Comparison of ENCODE assay signal across 8 cellular contexts in the genomic region with DNA sequence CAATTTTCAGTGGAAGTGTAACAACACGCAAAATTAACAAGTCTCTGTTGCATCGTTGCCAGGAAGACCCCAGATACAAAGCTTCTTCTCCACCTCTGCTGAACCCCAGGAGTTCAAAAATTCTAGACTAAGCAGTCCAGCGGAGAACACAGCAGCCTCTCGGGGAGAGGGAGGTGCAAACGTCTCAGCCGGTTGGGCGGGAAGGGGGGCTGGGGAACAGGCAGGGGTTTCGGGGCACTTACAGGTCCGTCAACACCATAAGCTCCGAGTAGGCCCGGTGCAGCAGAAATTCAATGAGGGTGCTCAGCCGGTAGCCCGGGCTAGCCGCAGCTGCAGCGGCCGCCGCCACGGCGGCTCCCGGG. TPM values are rescaled to one million over a fixed set of nuclear protein-coding genes. Genes with fewer than 3 reads are reported as not detected.
A peak's percentile ranks its signal among the peaks of the same experiment; 100 is the strongest.
DNase-seq lines count a peak whose midpoint lies in the region; ATAC-seq, FAIRE-seq and TF ChIP-seq lines count a peak whose summit lies in the region.

No MANE protein-coding gene starts in this region.

- no peaks in the 10 kb centered on the region for H3K9me3 ChIP-seq in DOHH2 (ENCODE audit: control insufficient read depth, insufficient read depth, low read length)
- H3K9me3 ChIP-seq in esophagus squamous epithelium: no peaks in the 10 kb centered on the region
- no peaks in the 10 kb centered on the region for H3K9me3 ChIP-seq in neuron (ENCODE audit: low read length)

- H3K79me2 ChIP-seq in DOHH2 (ENCODE audit: control insufficient read depth, low read length): peaks cover 52% of the 10 kb centered on the region

- peak overlapping the region; percentile 79 for H3K4me2 ChIP-seq in DOHH2 (ENCODE audit: low read length)

- H3K4me1 Mint-ChIP-seq in activated CD4-positive, alpha-beta T cell treated with anti-CD3 and anti-CD28 coated beads, Interleukin-2, amount 10 ng/mL, durations not matched to agents 24 days and 14 days: peaks cover 25% of the 10 kb centered on the region

- H3K36me3 Mint-ChIP-seq in activated CD4-positive, alpha-beta T cell treated with anti-CD3 and anti-CD28 coated beads, Interleukin-2, amount 10 ng/mL, durations not matched to agents 24 days and 14 days (ENCODE audit: low read depth): peaks cover 14% of the 10 kb centered on the region

- no peaks in the 10 kb centered on the region for H4K20me1 ChIP-seq in DOHH2 (ENCODE audit: control insufficient read depth, insufficient read depth, low read depth, low read length)

- ATAC-seq in HG03439 (IDR thresholded peaks at IDR 0.05; ENCODE audit: unreplicated experiment) (peak; percentile 3), GM18520 (IDR thresholded peaks at IDR 0.05; ENCODE audit: unreplicated experiment) (no peak), GM21447 (IDR thresholded peaks at IDR 0.05; ENCODE audit: unreplicated experiment) (no peak)

- no peaks in the 10 kb centered on the region for H3F3A ChIP-seq in DOHH2 (ENCODE audit: control insufficient read depth, insufficient read depth)

- 0% methylated on average over 3 to 5 of the region's 20 CpGs for WGBS in esophagus squamous epithelium, 2 donors

- H3K4me1 ChIP-seq in DOHH2 (ENCODE audit: control insufficient read depth, low read length) (peaks cover 25% of the 10 kb centered on the region), esophagus squamous epithelium (peaks cover 0 to 40% (median 3%) of the 10 kb centered on the region in 3 donors), neuron (ENCODE audit: insufficient read depth, low read length) (peaks cover 6% of the 10 kb centered on the region)

- H3K4me3 ChIP-seq in DOHH2 (ENCODE audit: low read length): peak overlapping the region; percentile 79
- H3K4me3 ChIP-seq in esophagus squamous epithelium: peak overlapping the region; percentile 74 to 89 (median 80)
- peak overlapping the region; percentile 83 for H3K4me3 ChIP-seq in neuron (ENCODE audit: low read length)

- H3K9me3 Mint-ChIP-seq in activated CD4-positive, alpha-beta T cell treated with anti-CD3 and anti-CD28 coated beads, Interleukin-2, amount 10 ng/mL, durations not matched to agents 24 days and 14 days: no peaks in the 10 kb centered on the region

- H3K27ac Mint-ChIP-seq in activated CD4-positive, alpha-beta T cell treated with anti-CD3 and anti-CD28 coated beads, Interleukin-2, amount 10 ng/mL, durations not matched to agents 24 days and 14 days: peak overlapping the region; percentile 80

- TF ChIP-seq POLR2A in esophagus squamous epithelium (IDR thresholded peaks at IDR 0.05): no peak
- TF ChIP-seq POLR2A in H54 (IDR thresholded peaks at IDR 0.05; ENCODE audit: low read depth, low read length): no peak

- H3K9me2 ChIP-seq in DOHH2 (replicated peaks; ENCODE audit: control insufficient read depth, low read length): no peaks in the 10 kb centered on the region

- no peak for DNase-seq in activated CD4-positive, alpha-beta T cell treated with anti-CD3 and anti-CD28 coated beads, Interleukin-2, amount 10 ng/mL, durations not matched to agents 24 days and 14 days
- no peak for DNase-seq in esophagus squamous epithelium (lab: John Stamatoyannopoulos, UW)
- no peak for DNase-seq in H54 (ENCODE audit: insufficient read length, low spot score)

- peak overlapping the region; percentile 53 for H2AFZ ChIP-seq in neuron (ENCODE audit: low read depth, low read length)

- TF ChIP-seq CTCF in DOHH2 (IDR thresholded peaks at IDR 0.05; ENCODE audit: low read depth, low read length, poor library complexity, severe bottlenecking) (no peak), esophagus squamous epithelium (IDR thresholded peaks at IDR 0.05) (no peak)

- FAIRE-seq in H54 (lab: Jason Lieb, UNC): no peak

- H3K27ac ChIP-seq in DOHH2 (ENCODE audit: low read depth, low read length) (peak overlapping the region; percentile 81), esophagus squamous epithelium (peak overlapping the region; percentile 94 to 97 (median 96))

- H3K36me3 ChIP-seq in DOHH2 (ENCODE audit: control insufficient read depth, low read length) (peaks cover 6% of the 10 kb centered on the region; the same call in 1 of the 2 replicates), esophagus squamous epithelium (no peaks in the 10 kb centered on the region), neuron (ENCODE audit: insufficient read depth, low read length) (no peaks in the 10 kb centered on the region)

- no peaks in the 10 kb centered on the region for H3K27me3 Mint-ChIP-seq in activated CD4-positive, alpha-beta T cell treated with anti-CD3 and anti-CD28 coated beads, Interleukin-2, amount 10 ng/mL, durations not matched to agents 24 days and 14 days

- intact Hi-C loops in activated CD4-positive, alpha-beta T cell treated with anti-CD3 and anti-CD28 coated beads, Interleukin-2, amount 10 ng/mL, durations not matched to agents 24 days and 14 days (cut with micrococcal nuclease): loop anchor here (1.0 to 10.0 kb wide), 8 partner anchors 50 to 1930 kb away; partner anchors contain the start of genes ATP6AP2, MID1IP1 and USP9X
- intact Hi-C loops in esophagus squamous epithelium (cut with DNase I): no loop called here

- peak overlapping the region; percentile 72 for H3K4me3 Mint-ChIP-seq in activated CD4-positive, alpha-beta T cell treated with anti-CD3 and anti-CD28 coated beads, Interleukin-2, amount 10 ng/mL, durations not matched to agents 24 days and 14 days

- no peaks in the 10 kb centered on the region for H3K27me3 ChIP-seq in DOHH2 (ENCODE audit: control insufficient read depth, low read length)
- H3K27me3 ChIP-seq in esophagus squamous epithelium: peaks cover 0 to 4% (median 0%) of the 10 kb centered on the region in 4 donors
- no peaks in the 10 kb centered on the region for H3K27me3 ChIP-seq in neuron (ENCODE audit: insufficient read depth, low read length)

RNA-seq across cellular contexts. Expression of gene MED14, which starts 0.4 kb away (rescaled TPM):
- 43.6 and 48.2 TPM in 2 replicates for total RNA-seq in activated CD4-positive, alpha-beta T cell treated with anti-CD3 and anti-CD28 coated beads, Interleukin-2, amount 10 ng/mL, durations not matched to agents 24 days and 14 days
- 10 to 100 TPM; 21.6 to 37.6 (median 28.9) TPM for total RNA-seq in esophagus squamous epithelium
